In genomic region chr5:160293901-160294561, GRCh38 we compare ENCODE assay signal across 13 cellular contexts. TPM values are rescaled to one million over a fixed set of nuclear protein-coding genes. Genes with fewer than 3 reads are reported as not detected.
DNase-seq lines count a peak whose midpoint lies in the region; ATAC-seq and TF ChIP-seq lines count a peak whose summit lies in the region.
"Had no signal": no experiment of that assay in that cellular context is flagged by ENCODE, and none has a peak within 500 bp of the region (broad histone marks: within the 10 kb centered on the region; RNA-seq: fewer than 3 reads in every experiment).

No MANE protein-coding gene starts in this region.

- H3K9ac ChIP-seq in HUES6 (ENCODE audit: low read length), result no peak overlapping the region
- peak overlapping the region; percentile 48; the same call in 1 of the 2 replicates for H3K9ac ChIP-seq in iPS-20b (ENCODE audit: low read depth, low read length)

- WGBS in tibial nerve, 2 donors, result 71 to 74% methylated on average over 13 of the region's 13 CpGs

- H3K4me3 Mint-ChIP-seq in WTC11, result no peak overlapping the region
- no peak overlapping the region for H3K4me3 Mint-ChIP-seq in stimulated activated memory B cell treated with anti-CD40 and anti-IgM and Interleukin-4, amounts not matched to agents 10 μg/mL and 1 μg/mL and 100 μg/mL, for 72 hours
- H3K4me3 Mint-ChIP-seq: activated CD8-positive, alpha-beta T cell treated with anti-CD3 and anti-CD28 coated beads for 36 hours had no signal

- no peaks in the 10 kb centered on the region for H3K27me3 ChIP-seq in HUES6 (ENCODE audit: control insufficient read depth, insufficient read depth, low read length)
- H3K27me3 ChIP-seq in iPS-20b (ENCODE audit: insufficient read depth, low read length), result no peaks in the 10 kb centered on the region
- H3K27me3 ChIP-seq in effector memory CD4-positive, alpha-beta T cell (replicated peaks; ENCODE audit: control insufficient read depth, insufficient read depth, low read length, poor library complexity, severe bottlenecking), result no peaks in the 10 kb centered on the region
- no peaks in the 10 kb centered on the region for H3K27me3 ChIP-seq in tibial nerve
- H3K27me3 ChIP-seq: suprapubic skin had no signal

- no peak for TF ChIP-seq EP300 in tibial nerve (IDR thresholded peaks at IDR 0.05)

- TF ChIP-seq POLR2A in tibial nerve (IDR thresholded peaks at IDR 0.05), result no peak

- H3K27ac ChIP-seq in HUES6 (ENCODE audit: low read depth, low read length) (0 out of 2 replicates have a peak overlapping the region, but pooled peaks have one; percentile 27), iPS-20b (ENCODE audit: low read length) (peak overlapping the region; percentile 59), tibial nerve (no peak overlapping the region)
- no peak overlapping the region for H3K27ac ChIP-seq in effector memory CD4-positive, alpha-beta T cell (ENCODE audit: insufficient read depth, low read length, poor library complexity, severe bottlenecking)
- H3K27ac ChIP-seq: suprapubic skin had no signal

- H3K27me3 Mint-ChIP-seq in WTC11 (ENCODE audit: low read depth), result no peaks in the 10 kb centered on the region
- H3K27me3 Mint-ChIP-seq in stimulated activated memory B cell treated with anti-CD40 and anti-IgM and Interleukin-4, amounts not matched to agents 10 μg/mL and 1 μg/mL and 100 μg/mL, for 72 hours, result peaks cover 41% of the 10 kb centered on the region
- H3K27me3 Mint-ChIP-seq: activated CD8-positive, alpha-beta T cell treated with anti-CD3 and anti-CD28 coated beads for 36 hours had no signal

- H3K4me1 ChIP-seq in HUES6 (ENCODE audit: control insufficient read depth, insufficient read depth, low read length) (peaks cover 36% of the 10 kb centered on the region), iPS-20b (ENCODE audit: insufficient read depth, low read length) (peaks cover 30% of the 10 kb centered on the region), tibial nerve (no peaks in the 10 kb centered on the region)
- H3K4me1 ChIP-seq in effector memory CD4-positive, alpha-beta T cell (ENCODE audit: control insufficient read depth, insufficient read depth, low read length, poor library complexity, severe bottlenecking), result no peaks in the 10 kb centered on the region

- H3K9me3 ChIP-seq in HUES6 (ENCODE audit: control insufficient read depth, insufficient read depth, low read depth, low read length) (no peaks in the 10 kb centered on the region), iPS-20b (ENCODE audit: insufficient read depth, low read depth, low read length) (no peaks in the 10 kb centered on the region), tibial nerve (no peaks in the 10 kb centered on the region)
- H3K9me3 ChIP-seq in effector memory CD4-positive, alpha-beta T cell (ENCODE audit: control insufficient read depth, low read length), result no peaks in the 10 kb centered on the region
- H3K9me3 ChIP-seq: suprapubic skin had no signal

- H3K36me3 ChIP-seq in HUES6 (ENCODE audit: control insufficient read depth, insufficient read depth, low read length) (0 out of 2 replicates have a peak, but pooled peaks cover 5% of the 10 kb centered on the region), iPS-20b (ENCODE audit: insufficient read depth, low read depth, low read length) (0 out of 2 replicates have a peak, but pooled peaks cover 5% of the 10 kb centered on the region), tibial nerve (no peaks in the 10 kb centered on the region)
- H3K36me3 ChIP-seq in effector memory CD4-positive, alpha-beta T cell (ENCODE audit: control insufficient read depth, insufficient read depth, low read length), result no peaks in the 10 kb centered on the region
- H3K36me3 ChIP-seq: suprapubic skin had no signal

- H3K36me3 Mint-ChIP-seq in WTC11, result 0 out of 2 replicates have a peak, but pooled peaks cover 3% of the 10 kb centered on the region
- no peaks in the 10 kb centered on the region for H3K36me3 Mint-ChIP-seq in stimulated activated memory B cell treated with anti-CD40 and anti-IgM and Interleukin-4, amounts not matched to agents 10 μg/mL and 1 μg/mL and 100 μg/mL, for 72 hours

- H3K4me3 ChIP-seq in HUES6 (ENCODE audit: low read depth, low read length), result no peak overlapping the region
- H3K4me3 ChIP-seq in iPS-20b (ENCODE audit: low read length), result no peak overlapping the region
- H3K4me3 ChIP-seq in effector memory CD4-positive, alpha-beta T cell (ENCODE audit: insufficient read depth, low read depth, low read length, poor library complexity, severe bottlenecking), result no peak overlapping the region
- no peak overlapping the region for H3K4me3 ChIP-seq in tibial nerve
- H3K4me3 ChIP-seq: suprapubic skin had no signal

- POLR2A ChIA-PET in WTC11 (lab: Charles Lee), result interaction anchor here (1.5 to 1.9 kb wide), 2 partner anchors 17 to 18 kb away, joined by 5 to 7 read pairs; partner anchors contain the start of gene CCNJL

- DNase-seq in WTC11 (ENCODE audit: low spot score) (no peak), KG1 (lab: John Stamatoyannopoulos, UW) (no peak), GM10266 (ENCODE audit: extremely low spot score) (no peak), tibial nerve (ENCODE audit: low spot score in 2 of 2) (no peak)
- no peak for DNase-seq in effector memory CD4-positive, alpha-beta T cell
- DNase-seq: activated CD8-positive, alpha-beta T cell treated with anti-CD3 and anti-CD28 coated beads for 36 hours; NCI-H2171; occipital lobe; stimulated activated CD4-positive, alpha-beta T cell treated with anti-CD3 and anti-CD28 coated beads, Interleukin-4, amount 100 ng/mL, for 4 hours had no signal

- TF ChIP-seq CTCF in WTC11 (IDR thresholded peaks at IDR 0.05) (no peak), GM10266 (IDR thresholded peaks at IDR 0.05; ENCODE audit: control insufficient read depth, insufficient read depth, low read depth, missing control alignments) (no peak), tibial nerve (IDR thresholded peaks at IDR 0.05) (no peak)

- peak; percentile 78 for ATAC-seq in WTC11
- ATAC-seq in stimulated activated memory B cell treated with anti-CD40 and anti-IgM and Interleukin-4, amounts not matched to agents 10 μg/mL and 1 μg/mL and 100 μg/mL, for 72 hours, result peak; percentile 27
- ATAC-seq: activated CD8-positive, alpha-beta T cell treated with anti-CD3 and anti-CD28 coated beads for 36 hours had no signal

- peaks cover 62% of the 10 kb centered on the region for H3K4me1 Mint-ChIP-seq in WTC11
- no peaks in the 10 kb centered on the region for H3K4me1 Mint-ChIP-seq in stimulated activated memory B cell treated with anti-CD40 and anti-IgM and Interleukin-4, amounts not matched to agents 10 μg/mL and 1 μg/mL and 100 μg/mL, for 72 hours

- H3K9me3 Mint-ChIP-seq in WTC11, result no peaks in the 10 kb centered on the region
- no peaks in the 10 kb centered on the region for H3K9me3 Mint-ChIP-seq in stimulated activated memory B cell treated with anti-CD40 and anti-IgM and Interleukin-4, amounts not matched to agents 10 μg/mL and 1 μg/mL and 100 μg/mL, for 72 hours
- H3K9me3 Mint-ChIP-seq: activated CD8-positive, alpha-beta T cell treated with anti-CD3 and anti-CD28 coated beads for 36 hours had no signal

- peak overlapping the region; percentile 94 for H3K27ac Mint-ChIP-seq in WTC11
- no peak overlapping the region for H3K27ac Mint-ChIP-seq in stimulated activated memory B cell treated with anti-CD40 and anti-IgM and Interleukin-4, amounts not matched to agents 10 μg/mL and 1 μg/mL and 100 μg/mL, for 72 hours
- H3K27ac Mint-ChIP-seq: activated CD8-positive, alpha-beta T cell treated with anti-CD3 and anti-CD28 coated beads for 36 hours had no signal

- CTCF ChIA-PET in WTC11 (lab: Charles Lee), result interaction anchor here (0.6 to 1.4 kb wide), 4 partner anchors 27 to 213 kb away, joined by 3 to 10 read pairs (median 4); no protein-coding TSS in a partner anchor

TF ChIP-seq in WTC11, 78 proteins besides CTCF, POLR2A, EP300 and RAD21:
- no peak for TF ChIP-seq SMAD4 (CRISPR knock-in tag; IDR thresholded peaks at IDR 0.05)
- TF ChIP-seq MXD4 (CRISPR knock-in tag; IDR thresholded peaks at IDR 0.05; ENCODE audit: borderline replicate concordance), result no peak
- TF ChIP-seq ZNF138 (CRISPR knock-in tag; conservative IDR thresholded peaks at IDR 0.05), result no peak
- TF ChIP-seq MLX (CRISPR knock-in tag; IDR thresholded peaks at IDR 0.05), result no peak
- no peak for TF ChIP-seq ZNF671 (CRISPR knock-in tag; IDR thresholded peaks at IDR 0.05)
- TF ChIP-seq SOX15 (CRISPR knock-in tag; IDR thresholded peaks at IDR 0.05), result no peak
- TF ChIP-seq ZNF219 (CRISPR knock-in tag; IDR thresholded peaks at IDR 0.05; ENCODE audit: borderline replicate concordance), result no peak
- TF ChIP-seq TEAD1 (CRISPR knock-in tag; IDR thresholded peaks at IDR 0.05), result no peak
- TF ChIP-seq, protein P1, sequence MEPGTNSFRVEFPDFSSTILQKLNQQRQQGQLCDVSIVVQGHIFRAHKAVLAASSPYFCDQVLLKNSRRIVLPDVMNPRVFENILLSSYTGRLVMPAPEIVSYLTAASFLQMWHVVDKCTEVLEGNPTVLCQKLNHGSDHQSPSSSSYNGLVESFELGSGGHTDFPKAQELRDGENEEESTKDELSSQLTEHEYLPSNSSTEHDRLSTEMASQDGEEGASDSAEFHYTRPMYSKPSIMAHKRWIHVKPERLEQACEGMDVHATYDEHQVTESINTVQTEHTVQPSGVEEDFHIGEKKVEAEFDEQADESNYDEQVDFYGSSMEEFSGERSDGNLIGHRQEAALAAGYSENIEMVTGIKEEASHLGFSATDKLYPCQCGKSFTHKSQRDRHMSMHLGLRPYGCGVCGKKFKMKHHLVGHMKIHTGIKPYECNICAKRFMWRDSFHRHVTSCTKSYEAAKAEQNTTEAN (CRISPR knock-in tag; IDR thresholded peaks at IDR 0.05), result no peak
- TF ChIP-seq JAZF1 (CRISPR knock-in tag; IDR thresholded peaks at IDR 0.05), result no peak

RNA-seq across cellular contexts. Expression of gene CCNJL, which starts 18.3 kb away (rescaled TPM):
- total RNA-seq in WTC11 (2021) (27.9 to 31.3 TPM (median 28.6 TPM) in 3 replicates), tibial nerve (1 to 10 TPM in 1 of 4 donors, under 1 TPM in 2, not detected in 1; 0.44 to 1.5 (median 0.63) TPM)
- total RNA-seq: activated CD8-positive, alpha-beta T cell treated with anti-CD3 and anti-CD28 coated beads for 36 hours had no signal

Comparison
In these comparisons a context has a peak if more than half of its experiments do, and no peak if none do; other contexts are left out.
1. H3K27ac ChIP-seq: peak in HUES6 (single experiment) and iPS-20b (single experiment); none in effector memory CD4-positive, alpha-beta T cell (single experiment) and tibial nerve (0 of 4).
2. RNA of gene CCNJL, which starts 18.3 kb away (total RNA-seq): 27.9 to 31.3 TPM in WTC11; 0.44 to 1.5 TPM in tibial nerve; every median in the first group is over 10 times any median in the second.